ENCODE assay signal across 30 cellular contexts in genomic region chr1:76958808-76959207, GRCh38.
"Had no signal": no experiment of that assay in that cellular context is flagged by ENCODE, and none has a peak within 500 bp of the region (broad histone marks: within the 10 kb centered on the region; RNA-seq: fewer than 3 reads in every experiment).

No MANE protein-coding gene starts in this region.

- H3K27ac ChIP-seq: adrenal gland, body of pancreas, epithelial cell of prostate, esophagus squamous epithelium, WERI-Rb-1 had no signal

- H3K4me3 ChIP-seq: adrenal gland, body of pancreas, esophagus squamous epithelium had no signal

- DNase-seq: activated B cell treated with CpG ODN at 0.5 μM for 24 hours; activated CD4-positive, alpha-beta T cell treated with anti-CD3 and anti-CD28 coated beads for 48 hours; activated CD4-positive, alpha-beta T cell treated with anti-CD3 and anti-CD28 coated beads, Interleukin-2, amount 50 U/mL, for 1 hour; activated CD4-positive, alpha-beta T cell treated with anti-CD3 and anti-CD28 coated beads, Interleukin-2, amount 50 U/mL, for 48 hours; activated CD8-positive, alpha-beta memory T cell treated with anti-CD3 and anti-CD28 coated beads for 24 hours; activated CD8-positive, alpha-beta T cell treated with anti-CD3 and anti-CD28 coated beads for 36 hours; activated effector memory CD4-positive, alpha-beta T cell treated with anti-CD3 and anti-CD28 coated beads, Interleukin-2, amount 50 U/mL, for 16 hours; activated naive CD4-positive, alpha-beta T cell treated with anti-CD3 and anti-CD28 coated beads for 36 hours; activated naive CD8-positive, alpha-beta T cell treated with anti-CD3 and anti-CD28 coated beads for 36 hours; activated naive CD8-positive, alpha-beta T cell treated with anti-CD3 and anti-CD28 coated beads, Interleukin-2, amount 50 U/mL, for 24 hours; activated T-cell treated with anti-CD3 and anti-CD28 coated beads, Interleukin-2, amount 50 U/mL, for 4 hours; adrenal gland; amygdala; aorta; body of pancreas; cortex of kidney; dermis blood vessel endothelial cell; effector CD4-positive, alpha-beta T cell; effector memory CD8-positive, alpha-beta T cell; esophagus squamous epithelium; foreskin melanocyte; T-helper 1 cell; T-helper 17 cell; T1000; WERI-Rb-1 had no signal

- H3K36me3 Mint-ChIP-seq: activated naive CD4-positive, alpha-beta T cell treated with anti-CD3 and anti-CD28 coated beads, Interleukin-2, amount 50 U/mL, for 24 hours; activated naive CD8-positive, alpha-beta T cell treated with anti-CD3 and anti-CD28 coated beads for 36 hours had no signal

- H3K27ac Mint-ChIP-seq: activated B cell treated with CpG ODN at 0.5 μM for 24 hours; activated CD8-positive, alpha-beta T cell treated with anti-CD3 and anti-CD28 coated beads for 36 hours; activated naive CD4-positive, alpha-beta T cell treated with anti-CD3 and anti-CD28 coated beads for 36 hours; activated naive CD4-positive, alpha-beta T cell treated with anti-CD3 and anti-CD28 coated beads, Interleukin-2, amount 50 U/mL, for 24 hours; activated naive CD8-positive, alpha-beta T cell treated with anti-CD3 and anti-CD28 coated beads for 36 hours; activated naive CD8-positive, alpha-beta T cell treated with anti-CD3 and anti-CD28 coated beads, Interleukin-2, amount 50 U/mL, for 24 hours; activated T-helper 2 cell treated with anti-CD3 and anti-CD28 coated beads, Interferon-gamma antibody, Interleukin-2, Interleukin-4, amounts not matched to agents 10 μg/mL and 5 μg/mL and 100 μg/mL, durations not matched to agents 14 hours and 24 hours and 36 hours; effector memory CD8-positive, alpha-beta T cell; T-helper 17 cell; T-helper 2 cell treated with Interferon-gamma antibody and Interleukin-4, amounts not matched to agents 5 μg/mL and 100 μg/mL, for 36 hours had no signal

- H3K9me3 Mint-ChIP-seq: activated CD8-positive, alpha-beta T cell treated with anti-CD3 and anti-CD28 coated beads for 36 hours; activated naive CD4-positive, alpha-beta T cell treated with anti-CD3 and anti-CD28 coated beads for 36 hours; activated naive CD4-positive, alpha-beta T cell treated with anti-CD3 and anti-CD28 coated beads, Interleukin-2, amount 50 U/mL, for 24 hours; activated naive CD8-positive, alpha-beta T cell treated with anti-CD3 and anti-CD28 coated beads, Interleukin-2, amount 50 U/mL, for 24 hours; activated T-cell treated with anti-CD3 and anti-CD28 coated beads, Interleukin-2, amount 50 U/mL, for 4 hours; activated T-helper 2 cell treated with anti-CD3 and anti-CD28 coated beads, Interferon-gamma antibody, Interleukin-2, Interleukin-4, amounts not matched to agents 10 μg/mL and 5 μg/mL and 100 μg/mL, durations not matched to agents 14 hours and 24 hours and 36 hours; T-helper 2 cell treated with Interferon-gamma antibody and Interleukin-4, amounts not matched to agents 5 μg/mL and 100 μg/mL, for 36 hours had no signal

- H3K4me1 Mint-ChIP-seq: activated B cell treated with CpG ODN at 0.5 μM for 24 hours; activated naive CD4-positive, alpha-beta T cell treated with anti-CD3 and anti-CD28 coated beads, Interleukin-2, amount 50 U/mL, for 24 hours; activated naive CD8-positive, alpha-beta T cell treated with anti-CD3 and anti-CD28 coated beads for 36 hours; activated naive CD8-positive, alpha-beta T cell treated with anti-CD3 and anti-CD28 coated beads, Interleukin-2, amount 50 U/mL, for 24 hours had no signal

- ATAC-seq: activated CD4-positive, CD25-positive, alpha-beta regulatory T cell treated with anti-CD3 and anti-CD28 coated beads, Interleukin-2, amount 50 U/mL, for 24 hours; activated CD8-positive, alpha-beta T cell treated with anti-CD3 and anti-CD28 coated beads for 36 hours; activated naive CD8-positive, alpha-beta T cell treated with anti-CD3 and anti-CD28 coated beads, Interleukin-2, amount 50 U/mL, for 24 hours; activated T-cell treated with anti-CD3 and anti-CD28 coated beads, Interleukin-2, amount 50 U/mL, for 4 hours; body of pancreas; effector memory CD8-positive, alpha-beta T cell; T-helper 17 cell had no signal

- H3K9me3 ChIP-seq: adrenal gland, body of pancreas, esophagus squamous epithelium had no signal

- H3K36me3 ChIP-seq: adrenal gland, esophagus squamous epithelium had no signal

- H3K27me3 Mint-ChIP-seq: activated B cell treated with CpG ODN at 0.5 μM for 24 hours; activated CD8-positive, alpha-beta T cell treated with anti-CD3 and anti-CD28 coated beads for 36 hours; activated naive CD4-positive, alpha-beta T cell treated with anti-CD3 and anti-CD28 coated beads, Interleukin-2, amount 50 U/mL, for 24 hours; activated naive CD8-positive, alpha-beta T cell treated with anti-CD3 and anti-CD28 coated beads for 36 hours; activated naive CD8-positive, alpha-beta T cell treated with anti-CD3 and anti-CD28 coated beads, Interleukin-2, amount 50 U/mL, for 24 hours; effector memory CD8-positive, alpha-beta T cell had no signal

- H3K27me3 ChIP-seq: adrenal gland, body of pancreas, esophagus squamous epithelium had no signal

- H3K4me3 Mint-ChIP-seq: activated B cell treated with CpG ODN at 0.5 μM for 24 hours; activated CD8-positive, alpha-beta T cell treated with anti-CD3 and anti-CD28 coated beads for 36 hours; activated naive CD4-positive, alpha-beta T cell treated with anti-CD3 and anti-CD28 coated beads for 36 hours; activated naive CD4-positive, alpha-beta T cell treated with anti-CD3 and anti-CD28 coated beads, Interleukin-2, amount 50 U/mL, for 24 hours; activated naive CD8-positive, alpha-beta T cell treated with anti-CD3 and anti-CD28 coated beads for 36 hours; activated naive CD8-positive, alpha-beta T cell treated with anti-CD3 and anti-CD28 coated beads, Interleukin-2, amount 50 U/mL, for 24 hours; activated T-cell treated with anti-CD3 and anti-CD28 coated beads, Interleukin-2, amount 50 U/mL, for 4 hours; effector memory CD8-positive, alpha-beta T cell; T-helper 17 cell; T-helper 2 cell treated with Interferon-gamma antibody and Interleukin-4, amounts not matched to agents 5 μg/mL and 100 μg/mL, for 36 hours had no signal

- H3K4me1 ChIP-seq: adrenal gland, body of pancreas, esophagus squamous epithelium had no signal
